Comparison of ENCODE assay signal across 9 cellular contexts in genomic region chr1:212237651-212238050, GRCh38. TPM values are rescaled to one million over a fixed set of nuclear protein-coding genes. Genes with fewer than 3 reads are reported as not detected.
A peak's percentile ranks its signal among the peaks of the same experiment; 100 is the strongest.
DNase-seq lines count a peak whose midpoint lies in the region; ATAC-seq and TF ChIP-seq lines count a peak whose summit lies in the region.
"Had no signal": no experiment of that assay in that cellular context is flagged by ENCODE, and none has a peak within 500 bp of the region (broad histone marks: within the 10 kb centered on the region; RNA-seq: fewer than 3 reads in every experiment).

No MANE protein-coding gene starts in this region.

- peaks cover 30% of the 10 kb centered on the region for H3K4me1 Mint-ChIP-seq in T-helper 2 cell treated with Interferon-gamma antibody and Interleukin-4, amounts not matched to agents 5 μg/mL and 100 μg/mL, for 36 hours (ENCODE audit: low read depth)
- peaks cover 36% of the 10 kb centered on the region for H3K4me1 Mint-ChIP-seq in endodermal cell
- H3K4me1 Mint-ChIP-seq in activated T-helper 2 cell treated with anti-CD3 and anti-CD28 coated beads, Interferon-gamma antibody, Interleukin-2, Interleukin-4, amounts not matched to agents 10 μg/mL and 5 μg/mL and 100 μg/mL, durations not matched to agents 14 hours and 24 hours and 36 hours (ENCODE audit: low read depth): peaks cover 37% of the 10 kb centered on the region

- H3K9me3 ChIP-seq in endodermal cell (ENCODE audit: control insufficient read depth, low read length): no peaks in the 10 kb centered on the region

- ATAC-seq in HG02610 (IDR thresholded peaks at IDR 0.05; ENCODE audit: unreplicated experiment) (peak; percentile 90), left ventricle myocardium superior (no peak)

- no peaks in the 10 kb centered on the region for H3K9me3 Mint-ChIP-seq in T-helper 2 cell treated with Interferon-gamma antibody and Interleukin-4, amounts not matched to agents 5 μg/mL and 100 μg/mL, for 36 hours
- no peaks in the 10 kb centered on the region for H3K9me3 Mint-ChIP-seq in endodermal cell
- no peaks in the 10 kb centered on the region for H3K9me3 Mint-ChIP-seq in activated T-helper 2 cell treated with anti-CD3 and anti-CD28 coated beads, Interferon-gamma antibody, Interleukin-2, Interleukin-4, amounts not matched to agents 10 μg/mL and 5 μg/mL and 100 μg/mL, durations not matched to agents 14 hours and 24 hours and 36 hours
- H3K9me3 Mint-ChIP-seq: HFFc6 had no signal

- intact Hi-C loops in left ventricle myocardium superior (cut with micrococcal nuclease): loop anchor here (10.0 kb wide), 1 partner anchor 47 kb away; the partner anchor contains the start of gene PPP2R5A
- intact Hi-C loops in activated T-helper 2 cell treated with anti-CD3 and anti-CD28 coated beads, Interferon-gamma antibody, Interleukin-2, Interleukin-4, amounts not matched to agents 10 μg/mL and 5 μg/mL and 100 μg/mL, durations not matched to agents 14 hours and 24 hours and 36 hours (cut with micrococcal nuclease): loop anchor here (5.0 kb wide), 1 partner anchor 115 kb away; no protein-coding TSS in a partner anchor

- H3K36me3 ChIP-seq in endodermal cell (ENCODE audit: control insufficient read depth, insufficient read depth, low read length): no peaks in the 10 kb centered on the region

- no peaks in the 10 kb centered on the region for H3K36me3 Mint-ChIP-seq in T-helper 2 cell treated with Interferon-gamma antibody and Interleukin-4, amounts not matched to agents 5 μg/mL and 100 μg/mL, for 36 hours (ENCODE audit: low read depth)
- no peaks in the 10 kb centered on the region for H3K36me3 Mint-ChIP-seq in endodermal cell (ENCODE audit: low read depth)
- H3K36me3 Mint-ChIP-seq in activated T-helper 2 cell treated with anti-CD3 and anti-CD28 coated beads, Interferon-gamma antibody, Interleukin-2, Interleukin-4, amounts not matched to agents 10 μg/mL and 5 μg/mL and 100 μg/mL, durations not matched to agents 14 hours and 24 hours and 36 hours (ENCODE audit: low read depth): no peaks in the 10 kb centered on the region

- peaks cover 22% of the 10 kb centered on the region for H3K4me1 ChIP-seq in endodermal cell (ENCODE audit: control insufficient read depth, insufficient read depth, low read length)

- no peak overlapping the region for H3K4me3 ChIP-seq in endodermal cell (ENCODE audit: low read length)

- peak; percentile 29 for DNase-seq in T-helper 2 cell treated with Interferon-gamma antibody and Interleukin-4, amounts not matched to agents 5 μg/mL and 100 μg/mL, for 36 hours (ENCODE audit: low spot score)
- DNase-seq in T-helper 2 cell (no peak), M059J (ENCODE audit: low read depth) (peak; percentile 25), mucosa of gallbladder (ENCODE audit: low spot score) (peak; percentile 48), endodermal cell (no peak), left ventricle myocardium superior (no peak)
- no peak for DNase-seq in activated T-helper 2 cell treated with anti-CD3 and anti-CD28 coated beads, Interferon-gamma antibody, Interleukin-2, Interleukin-4, amounts not matched to agents 10 μg/mL and 5 μg/mL and 100 μg/mL, durations not matched to agents 14 hours and 24 hours and 36 hours (ENCODE audit: low spot score)
- DNase-seq: HFFc6 had no signal

- H3K9ac ChIP-seq in endodermal cell (ENCODE audit: extremely low read depth, low read length, poor library complexity, severe bottlenecking): no peak overlapping the region

- H3K27ac Mint-ChIP-seq in T-helper 2 cell treated with Interferon-gamma antibody and Interleukin-4, amounts not matched to agents 5 μg/mL and 100 μg/mL, for 36 hours: no peak overlapping the region
- H3K27ac Mint-ChIP-seq in endodermal cell: no peak overlapping the region
- H3K27ac Mint-ChIP-seq in activated T-helper 2 cell treated with anti-CD3 and anti-CD28 coated beads, Interferon-gamma antibody, Interleukin-2, Interleukin-4, amounts not matched to agents 10 μg/mL and 5 μg/mL and 100 μg/mL, durations not matched to agents 14 hours and 24 hours and 36 hours: no peak overlapping the region
- H3K27ac Mint-ChIP-seq: HFFc6 had no signal

- no peak overlapping the region for H3K4me3 Mint-ChIP-seq in T-helper 2 cell treated with Interferon-gamma antibody and Interleukin-4, amounts not matched to agents 5 μg/mL and 100 μg/mL, for 36 hours
- H3K4me3 Mint-ChIP-seq in endodermal cell: no peak overlapping the region
- H3K4me3 Mint-ChIP-seq in activated T-helper 2 cell treated with anti-CD3 and anti-CD28 coated beads, Interferon-gamma antibody, Interleukin-2, Interleukin-4, amounts not matched to agents 10 μg/mL and 5 μg/mL and 100 μg/mL, durations not matched to agents 14 hours and 24 hours and 36 hours (ENCODE audit: low read depth): no peak overlapping the region
- H3K4me3 Mint-ChIP-seq: HFFc6 had no signal

- TF ChIP-seq CTCF in endodermal cell (conservative IDR thresholded peaks at IDR 0.05): no peak

- H3K27me3 Mint-ChIP-seq in T-helper 2 cell treated with Interferon-gamma antibody and Interleukin-4, amounts not matched to agents 5 μg/mL and 100 μg/mL, for 36 hours (ENCODE audit: low read depth): no peaks in the 10 kb centered on the region
- no peaks in the 10 kb centered on the region for H3K27me3 Mint-ChIP-seq in endodermal cell (ENCODE audit: insufficient read depth)
- H3K27me3 Mint-ChIP-seq in activated T-helper 2 cell treated with anti-CD3 and anti-CD28 coated beads, Interferon-gamma antibody, Interleukin-2, Interleukin-4, amounts not matched to agents 10 μg/mL and 5 μg/mL and 100 μg/mL, durations not matched to agents 14 hours and 24 hours and 36 hours (ENCODE audit: low read depth): no peaks in the 10 kb centered on the region

- H3K27me3 ChIP-seq in endodermal cell (ENCODE audit: control insufficient read depth, insufficient read depth, low read length, poor library complexity, severe bottlenecking): no peaks in the 10 kb centered on the region

- H3K27ac ChIP-seq in endodermal cell (ENCODE audit: low read depth, low read length): no peak overlapping the region

RNA-seq across cellular contexts. Expression of gene PPP2R5A, which starts 47.6 kb away (rescaled TPM):
- 22.9 and 23.1 TPM in 2 replicates for total RNA-seq in M059J (2014; rRNA removed; shearing (Covaris generic))
- 53.3 TPM for total RNA-seq in mucosa of gallbladder
- 10 to 100 TPM; 40.7 to 41.4 TPM for total RNA-seq in endodermal cell
- 17.7 TPM for polyA plus RNA-seq in endodermal cell (2013, experiment 1 of 2)
- polyA plus RNA-seq in endodermal cell (2013, experiment 2 of 2): 18.3 TPM
- 80.7 TPM for total RNA-seq in left ventricle myocardium superior
- 40.4 and 42.1 TPM in 2 replicates for total RNA-seq in activated T-helper 2 cell treated with anti-CD3 and anti-CD28 coated beads, Interferon-gamma antibody, Interleukin-2, Interleukin-4, amounts not matched to agents 10 μg/mL and 5 μg/mL and 100 μg/mL, durations not matched to agents 14 hours and 24 hours and 36 hours

Comparison
In these comparisons a context has a peak if more than half of its experiments do, and no peak if none do; other contexts are left out.
1. DNase-seq: peak in T-helper 2 cell treated with Interferon-gamma antibody and Interleukin-4, amounts not matched to agents 5 μg/mL and 100 μg/mL, for 36 hours (single experiment), M059J (single experiment) and mucosa of gallbladder (single experiment); none in T-helper 2 cell (0 of 5), endodermal cell (single experiment), left ventricle myocardium superior (single experiment) and activated T-helper 2 cell treated with anti-CD3 and anti-CD28 coated beads, Interferon-gamma antibody, Interleukin-2, Interleukin-4, amounts not matched to agents 10 μg/mL and 5 μg/mL and 100 μg/mL, durations not matched to agents 14 hours and 24 hours and 36 hours (single experiment).